In genomic region chr4:135243960-135244561, GRCh38 we compare ENCODE assay signal across 15 cellular contexts.
DNase-seq lines count a peak whose midpoint lies in the region; ATAC-seq and TF ChIP-seq lines count a peak whose summit lies in the region.
"Had no signal": no experiment of that assay in that cellular context is flagged by ENCODE, and none has a peak within 500 bp of the region (broad histone marks: within the 10 kb centered on the region; RNA-seq: fewer than 3 reads in every experiment).

No MANE protein-coding gene starts in this region.

- H2BK120ac ChIP-seq in IMR-90 (ENCODE audit: low read depth, low read length) (peak overlapping the region; percentile 47; the same call in 1 of the 2 replicates), mesenchymal stem cell (ENCODE audit: low read depth, low read length) (no peak overlapping the region)

- H3K56ac ChIP-seq in IMR-90 (ENCODE audit: extremely low read depth, insufficient read depth, low read length) = no peak overlapping the region

- H3K9me1 ChIP-seq in IMR-90 (ENCODE audit: insufficient read depth, low read length) = no peaks in the 10 kb centered on the region

- peaks cover 3% of the 10 kb centered on the region for H3K4me1 ChIP-seq in IMR-90 (ENCODE audit: control insufficient read depth, insufficient read depth, low read length)
- H3K4me1 ChIP-seq in mesenchymal stem cell (ENCODE audit: control insufficient read depth, insufficient read depth, low read depth, low read length) = no peaks in the 10 kb centered on the region
- no peaks in the 10 kb centered on the region for H3K4me1 ChIP-seq in spleen

- H3K14ac ChIP-seq in IMR-90 (replicated peaks; ENCODE audit: low read depth, low read length) (no peak overlapping the region), mesenchymal stem cell (ENCODE audit: low read length in 2 of 2) (no peak overlapping the region)

- in situ Hi-C loops in IMR-90 (cut with MboI; ENCODE audit: low sequenced_read_pairs) = no loop called here
- in situ Hi-C loops in astrocyte of the cerebellum (cut with HindIII; ENCODE audit: low sequenced_read_pairs) = no loop called here

- no peak overlapping the region for H3K27ac ChIP-seq in IMR-90 (ENCODE audit: insufficient read depth, low read length)
- peak overlapping the region; percentile 0 for H3K27ac ChIP-seq in mesenchymal stem cell (ENCODE audit: low read length, poor library complexity, severe bottlenecking)
- H3K27ac ChIP-seq in spleen = no peak overlapping the region
- H3K27ac ChIP-seq: neutrophil had no signal

- H2BK12ac ChIP-seq in mesenchymal stem cell (ENCODE audit: low read length in 2 of 2) = no peak overlapping the region

- H4K20me1 ChIP-seq in IMR-90 (ENCODE audit: insufficient read depth, low read length) = no peaks in the 10 kb centered on the region

- WGBS in IMR-90 (ENCODE audit: extremely low coverage in 2 of 2, insufficient read length in 1 of 2), 2 experiments = no CpG with 5 or more reads among the region's 5 CpGs
- WGBS in mesenchymal stem cell = 68% methylated on average over 4 of the region's 5 CpGs
- WGBS in spleen, 5 donors = 75 to 90% (median 85%) methylated on average over 5 of the region's 5 CpGs

- H2AK5ac ChIP-seq in IMR-90 (ENCODE audit: low read depth, low read length) = no peak overlapping the region
- no peak overlapping the region for H2AK5ac ChIP-seq in mesenchymal stem cell (ENCODE audit: low read length, severe bottlenecking)

- H2BK15ac ChIP-seq in IMR-90 (ENCODE audit: low read depth, low read length) (no peak overlapping the region), mesenchymal stem cell (ENCODE audit: low read depth, poor library complexity, severe bottlenecking) (no peak overlapping the region)

- peak overlapping the region; percentile 25; the same call in 1 of the 2 replicates for H3K4ac ChIP-seq in IMR-90 (ENCODE audit: low read depth, low read length)
- no peak overlapping the region for H3K4ac ChIP-seq in mesenchymal stem cell (ENCODE audit: low read depth in 1 of 2, low read length in 2 of 2)

- H3K18ac ChIP-seq in IMR-90 (ENCODE audit: low read depth, low read length) = no peak overlapping the region
- no peak overlapping the region for H3K18ac ChIP-seq in mesenchymal stem cell (ENCODE audit: low read depth in 1 of 2, low read length in 2 of 2)

- H2BK20ac ChIP-seq in IMR-90 (ENCODE audit: low read depth, low read length) = 0 out of 2 replicates have a peak overlapping the region, but pooled peaks have one; percentile 56

- no peak overlapping the region for H2AFZ ChIP-seq in IMR-90 (replicated peaks; ENCODE audit: low read length, poor library complexity)
- H2AFZ ChIP-seq in mesenchymal stem cell (ENCODE audit: low read depth, low read length) = no peak overlapping the region

- peak; percentile 71 for ATAC-seq in IMR-90 (ENCODE audit: low read depth)
- ATAC-seq in HG03159 (IDR thresholded peaks at IDR 0.05; ENCODE audit: unreplicated experiment) = no peak
- ATAC-seq: K562, T-helper 17 cell had no signal

- intact Hi-C loops in IMR-90 (cut with micrococcal nuclease) = no loop called here
- intact Hi-C loops in spleen (cut with DNase I; ENCODE audit: low total_unique reads) = no loop called here

- no peaks in the 10 kb centered on the region for H3K79me1 ChIP-seq in IMR-90 (ENCODE audit: low read depth in 1 of 2, low read length in 2 of 2)
- H3K79me1 ChIP-seq in mesenchymal stem cell (replicated peaks; ENCODE audit: low read length, poor library complexity, severe bottlenecking) = no peaks in the 10 kb centered on the region

- no peak overlapping the region for H3K4me3 ChIP-seq in IMR-90 (ENCODE audit: insufficient read depth, low read depth, low read length)
- no peak overlapping the region for H3K4me3 ChIP-seq in astrocyte of the cerebellum (ENCODE audit: low read depth, low read length)
- H3K4me3 ChIP-seq in mesenchymal stem cell (ENCODE audit: insufficient read depth in 1 of 2, low read depth in 1 of 2, low read length in 2 of 2) = no peak overlapping the region
- H3K4me3 ChIP-seq in spleen = no peak overlapping the region
- H3K4me3 ChIP-seq: K562 had no signal

- no peak overlapping the region for H2AK9ac ChIP-seq in IMR-90 (replicated peaks; ENCODE audit: low read depth, low read length, poor library complexity)

- H3K9me3 ChIP-seq in IMR-90 (ENCODE audit: control insufficient read depth, insufficient read depth, low read length) (no peaks in the 10 kb centered on the region), mesenchymal stem cell (ENCODE audit: control insufficient read depth, low read length) (no peaks in the 10 kb centered on the region), spleen (no peaks in the 10 kb centered on the region)
- H3K9me3 ChIP-seq: neutrophil had no signal

- TF ChIP-seq POLR2A in IMR-90 (IDR thresholded peaks at IDR 0.05; ENCODE audit: low read depth, low read length) (no peak), spleen (IDR thresholded peaks at IDR 0.05) (no peak)

- H4K91ac ChIP-seq in IMR-90 (ENCODE audit: insufficient read depth, low read depth, low read length) (no peak overlapping the region), mesenchymal stem cell (ENCODE audit: low read length) (no peak overlapping the region)

- POLR2A ChIA-PET in IMR-90 (lab: Charles Lee; ENCODE audit: unreplicated experiment) = no interaction called here

- dilution Hi-C loops in IMR-90 (cut with HindIII; ENCODE audit: low sequenced_read_pairs, unreplicated experiment) = no loop called here

- H3K23ac ChIP-seq in IMR-90 (ENCODE audit: low read depth, low read length) = no peak overlapping the region
- no peak overlapping the region for H3K23ac ChIP-seq in mesenchymal stem cell (ENCODE audit: low read length in 2 of 2)

- H3K27me3 ChIP-seq in IMR-90 (ENCODE audit: control insufficient read depth, insufficient read depth, low read length) (no peaks in the 10 kb centered on the region), mesenchymal stem cell (ENCODE audit: control insufficient read depth in 1 of 2, insufficient read depth in 1 of 2, low read length in 2 of 2) (no peaks in the 10 kb centered on the region), spleen (replicated peaks in 1 of 7) (no peaks in the 10 kb centered on the region)
- H3K27me3 ChIP-seq: neutrophil had no signal

- no peak overlapping the region for H3K9ac ChIP-seq in IMR-90 (ENCODE audit: low read depth, low read length)
- H3K9ac ChIP-seq in mesenchymal stem cell (ENCODE audit: low read length) = no peak overlapping the region

- no peak for TF ChIP-seq RAD21 in IMR-90 (IDR thresholded peaks at IDR 0.05; ENCODE audit: low read length)

- H3K36me3 ChIP-seq in IMR-90 (ENCODE audit: control insufficient read depth, insufficient read depth, low read length) = no peaks in the 10 kb centered on the region
- no peaks in the 10 kb centered on the region for H3K36me3 ChIP-seq in mesenchymal stem cell (ENCODE audit: control insufficient read depth in 1 of 2, insufficient read depth in 2 of 2, low read depth in 1 of 2, low read length in 2 of 2)
- no peaks in the 10 kb centered on the region for H3K36me3 ChIP-seq in spleen
- H3K36me3 ChIP-seq: neutrophil had no signal

- H4K5ac ChIP-seq in IMR-90 (ENCODE audit: low read depth, low read length) = no peak overlapping the region

- DNase-seq in DMS 273 treated with DMSO at 0.1 percent for 48 hours (lab: John Stamatoyannopoulos, UW) = peak; percentile 43
- peak; percentile 70 for DNase-seq in IMR-90
- DNase-seq in astrocyte of the cerebellum (ENCODE audit: low read depth) = peak; percentile 40
- DNase-seq in mesenchymal stem cell = peak; percentile 67
- DNase-seq in AG08395 (ENCODE audit: low spot score) = no peak
- no peak for DNase-seq in NCI-H1048 (lab: John Stamatoyannopoulos, UW)
- no peak for DNase-seq in spleen
- DNase-seq: activated CD4-positive, CD25-positive, alpha-beta regulatory T cell; anterior cingulate cortex; NCI-H1105; NK-92 treated with Interleukin-12 subunit alpha and Interleukin-12 subunit beta, amount 100 ng/mL, for 24 hours; T-helper 17 cell had no signal

- H3K4me2 ChIP-seq in IMR-90 (ENCODE audit: low read depth, low read length) = no peak overlapping the region
- no peak overlapping the region for H3K4me2 ChIP-seq in mesenchymal stem cell (ENCODE audit: low read length, poor library complexity, severe bottlenecking)

- BruUV-seq in IMR-90 (replicated peaks; lab: Mats Ljungman, UMichigan) = no TSS peak

- no peak for TF ChIP-seq CTCF in IMR-90 (conservative IDR thresholded peaks at IDR 0.05; ENCODE audit: low read depth, low read length)
- TF ChIP-seq CTCF in astrocyte of the cerebellum (IDR thresholded peaks at IDR 0.05; ENCODE audit: low read depth, low read length, missing control alignments) = no peak
- no peak for TF ChIP-seq CTCF in spleen (IDR thresholded peaks at IDR 0.05 in 8 of 11, conservative IDR thresholded peaks at IDR 0.05 in 3 of 11)

- H4K8ac ChIP-seq in IMR-90 (ENCODE audit: low read depth in 2 of 2, low read length in 2 of 2) (0 out of 4 replicates have a peak overlapping the region, but pooled peaks of 1 of the 2 experiments have one; percentile 32), mesenchymal stem cell (ENCODE audit: low read length) (no peak overlapping the region)

- no peak overlapping the region for H2BK5ac ChIP-seq in IMR-90 (ENCODE audit: low read depth, low read length, poor library complexity, severe bottlenecking)
- H2BK5ac ChIP-seq in mesenchymal stem cell (ENCODE audit: low read depth, low read length, poor library complexity, severe bottlenecking) = no peak overlapping the region

- CTCF ChIA-PET in IMR-90 (lab: Yijun Ruan, JAX) = interaction anchor here (0.6 kb wide), 1 partner anchor 343 kb away, joined by 9 read pairs; no protein-coding TSS in a partner anchor

TF ChIP-seq in IMR-90, 13 proteins besides CTCF, POLR2A, EP300 and RAD21 (continues in another document):
- no peak for TF ChIP-seq USF2 (IDR thresholded peaks at IDR 0.05; ENCODE audit: low read depth, low read length)
- TF ChIP-seq MAZ (IDR thresholded peaks at IDR 0.05; ENCODE audit: borderline replicate concordance, low read depth, low read length) = no peak
- TF ChIP-seq ELK1 (IDR thresholded peaks at IDR 0.05; ENCODE audit: borderline replicate concordance, low read depth, low read length) = no peak
- TF ChIP-seq CHD1 (IDR thresholded peaks at IDR 0.05; ENCODE audit: low read depth, low read length) = no peak

Comparison
In these comparisons a context has a peak if more than half of its experiments do, and no peak if none do; other contexts are left out.
1. DNase-seq: peak in DMS 273 treated with DMSO at 0.1 percent for 48 hours (single experiment), IMR-90 (single experiment), astrocyte of the cerebellum (single experiment) and mesenchymal stem cell (single experiment); none in AG08395 (single experiment), NCI-H1048 (single experiment) and spleen (single experiment).